Comparison of ENCODE assay signal across 16 cellular contexts in genomic region chr13:80214521-80214941, GRCh38.
DNase-seq lines count a peak whose midpoint lies in the region; ATAC-seq and TF ChIP-seq lines count a peak whose summit lies in the region.
"Had no signal": no experiment of that assay in that cellular context is flagged by ENCODE, and none has a peak within 500 bp of the region (broad histone marks: within the 10 kb centered on the region; RNA-seq: fewer than 3 reads in every experiment).

No MANE protein-coding gene starts in this region.

- WGBS in hepatocyte (ENCODE audit: low lambda C conversion rate, missing lambda C conversion rate): 51% methylated on average over 2 of the region's 2 CpGs

- H3K4me3 ChIP-seq in HEK293 (ENCODE audit: low read depth, low read length) (no peak overlapping the region), SJSA1 (no peak overlapping the region), hepatocyte (no peak overlapping the region)
- H3K4me3 ChIP-seq: HAP-1, uterus had no signal

- H3K79me2 ChIP-seq in hepatocyte: no peaks in the 10 kb centered on the region

- ATAC-seq in HG03025 (IDR thresholded peaks at IDR 0.05; ENCODE audit: low FRiP score, unreplicated experiment) (no peak), esophagus mucosa (no peak)
- ATAC-seq: left colon; natural killer cell treated with Interleukin-12 subunit alpha and Interleukin-12 subunit beta and Interleukin-15 and Interleukin-18, amount 100 ng/mL, for 72 hours had no signal

- no peaks in the 10 kb centered on the region for H4K20me1 ChIP-seq in hepatocyte (ENCODE audit: insufficient read depth, poor library complexity, severe bottlenecking)

- no peaks in the 10 kb centered on the region for H3K9me3 ChIP-seq in HEK293 (ENCODE audit: control insufficient read depth, insufficient read depth, low read depth, low read length)
- no peaks in the 10 kb centered on the region for H3K9me3 ChIP-seq in SJSA1 (replicated peaks)
- no peaks in the 10 kb centered on the region for H3K9me3 ChIP-seq in hepatocyte (ENCODE audit: low read depth)
- H3K9me3 ChIP-seq: HAP-1, uterus had no signal

- H3K27me3 ChIP-seq in SJSA1 (replicated peaks) (no peaks in the 10 kb centered on the region), hepatocyte (no peaks in the 10 kb centered on the region)
- H3K27me3 ChIP-seq: uterus had no signal

- POLR2A ChIA-PET in HEK293 (lab: Yijun Ruan, JAX): no interaction called here

- CTCF ChIA-PET in HEK293 (lab: Yijun Ruan, JAX): no interaction called here

- TF ChIP-seq CTCF in HEK293 (tag by site-specific recombination; IDR thresholded peaks at IDR 0.05): no peak
- TF ChIP-seq CTCF in hepatocyte (IDR thresholded peaks at IDR 0.05; ENCODE audit: poor library complexity): no peak

- no peak overlapping the region for H2AFZ ChIP-seq in hepatocyte

- no peak overlapping the region for H3K4me2 ChIP-seq in hepatocyte

- no peak overlapping the region for H3K27ac ChIP-seq in HEK293 (ENCODE audit: extremely low read depth, low read depth, low read length)
- peak overlapping the region; percentile 75 for H3K27ac ChIP-seq in SJSA1
- H3K27ac ChIP-seq in hepatocyte: peak overlapping the region; percentile 37
- H3K27ac ChIP-seq: uterus had no signal

- peak in 1 of 2 experiments; percentile 81 for DNase-seq in SJSA1 (ENCODE audit: low read depth in 1 of 2, low spot score in 2 of 2)
- peak; percentile 11 for DNase-seq in hepatocyte (ENCODE audit: low spot score)
- peak; percentile 42 for DNase-seq in pons (ENCODE audit: low spot score)
- no peak for DNase-seq in NCI-H2029 treated with DMSO at 0.1 percent for 48 hours (lab: John Stamatoyannopoulos, UW)
- DNase-seq: activated gamma-delta T cell treated with Interleukin-2 at 50 U/mL for 16 hours; CD4-positive, alpha-beta T cell; head of caudate nucleus; left colon; NK-92 treated with Interleukin-12 subunit alpha and Interleukin-12 subunit beta, amount 100 ng/mL, for 24 hours; stimulated activated naive CD4-positive, alpha-beta T cell; uterus had no signal

- H3K4me1 ChIP-seq in HEK293 (ENCODE audit: control insufficient read depth, insufficient read depth, low read length): no peaks in the 10 kb centered on the region
- peaks cover 60% of the 10 kb centered on the region for H3K4me1 ChIP-seq in SJSA1 (replicated peaks)
- peaks cover 10% of the 10 kb centered on the region for H3K4me1 ChIP-seq in hepatocyte (ENCODE audit: insufficient read depth)
- H3K4me1 ChIP-seq: uterus had no signal

- no peaks in the 10 kb centered on the region for H3K36me3 ChIP-seq in HEK293 (ENCODE audit: control insufficient read depth in 2 of 2, insufficient read depth in 1 of 2, low read length in 2 of 2)
- H3K36me3 ChIP-seq in SJSA1: no peaks in the 10 kb centered on the region
- no peaks in the 10 kb centered on the region for H3K36me3 ChIP-seq in hepatocyte (replicated peaks; ENCODE audit: insufficient read depth, low read depth)
- H3K36me3 ChIP-seq: HAP-1, uterus had no signal

- H3K9me2 ChIP-seq in hepatocyte (replicated peaks; ENCODE audit: insufficient read depth): no peaks in the 10 kb centered on the region

TF ChIP-seq in HEK293, 187 proteins besides CTCF, POLR2A, EP300 and RAD21:
- peak; percentile 86; the same call in 1 of the 2 replicates for TF ChIP-seq TRIM28 (IDR thresholded peaks at IDR 0.05; ENCODE audit: borderline replicate concordance, low read length)
- no peak for TF ChIP-seq ZNF529 (tag by site-specific recombination; IDR thresholded peaks at IDR 0.05; ENCODE audit: insufficient replicate concordance)
- TF ChIP-seq SP7 (tag by site-specific recombination; IDR thresholded peaks at IDR 0.05): peak; percentile 32; the same call in 1 of the 2 replicates
- TF ChIP-seq ZNF623 (tag by site-specific recombination; IDR thresholded peaks at IDR 0.05): no peak
- TF ChIP-seq ZNF10 (tag by site-specific recombination; IDR thresholded peaks at IDR 0.05): no peak
TF ChIP-seq in HEK293: peak in this region for 2.
